In the genomic region with DNA sequence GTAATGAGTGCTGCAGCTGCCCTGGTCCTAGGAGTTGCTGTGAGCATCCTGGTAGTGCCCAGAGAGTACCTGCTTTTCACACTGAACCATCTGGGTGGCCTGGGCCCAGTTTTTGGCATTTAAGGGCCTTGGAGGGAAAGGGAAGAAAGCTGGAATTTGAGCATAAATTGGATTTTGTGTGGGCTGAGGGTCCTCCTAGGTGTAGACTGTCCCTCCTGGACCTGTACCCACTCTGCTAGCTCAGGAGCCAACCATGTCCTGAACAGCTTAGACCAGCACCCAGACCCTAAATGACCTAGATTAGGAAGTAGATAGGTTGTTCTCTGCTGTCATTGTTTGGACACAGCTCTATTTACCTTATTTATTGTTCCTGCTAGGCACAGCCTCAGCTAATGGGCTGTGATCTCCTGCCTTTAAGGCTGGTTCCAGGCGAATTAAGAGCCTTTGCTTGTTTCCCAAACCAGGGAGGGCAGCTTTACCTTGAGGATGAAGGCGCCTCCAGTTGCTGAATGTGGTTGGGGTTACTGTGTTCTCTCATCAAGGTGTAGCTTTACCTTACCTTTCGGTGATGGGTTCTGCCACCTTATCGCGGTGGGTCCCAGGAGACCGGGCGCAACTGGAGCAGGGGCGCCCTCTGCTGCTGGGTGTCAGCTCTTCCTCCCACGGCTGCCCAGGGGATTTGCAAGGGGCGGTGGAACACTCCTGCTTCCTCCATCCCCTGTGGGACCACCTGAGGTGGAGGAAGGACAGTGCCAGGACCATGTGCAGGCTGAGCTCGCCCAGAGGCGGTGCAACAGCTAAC, we compare ENCODE assay signal across 8 cellular contexts. TPM values are rescaled to one million over a fixed set of nuclear protein-coding genes. Genes with fewer than 3 reads are reported as not detected.
DNase-seq lines count a peak whose midpoint lies in the region; ATAC-seq and TF ChIP-seq lines count a peak whose summit lies in the region.

No MANE protein-coding gene starts in this region.

- peaks cover 58% of the 10 kb centered on the region for H3K36me3 Mint-ChIP-seq in Calu3 (ENCODE audit: insufficient read depth, unreplicated experiment)
- H3K36me3 Mint-ChIP-seq in nephron progenitor cell (ENCODE audit: low read depth) = no peaks in the 10 kb centered on the region

- intact Hi-C loops in Calu3 (cut with micrococcal nuclease; ENCODE audit: unreplicated experiment) = loop anchor here (1.0 to 10.0 kb wide), 4 partner anchors 19 to 209 kb away; no protein-coding TSS in a partner anchor

- CTCF ChIA-PET in Calu3 (lab: Charles Lee) = interaction anchor here (0.6 to 3.0 kb wide), 18 partner anchors 14 to 334 kb away, joined by 3 to 84 read pairs (median 7); partner anchors contain the start of gene ITGA6

- peak; percentile 90 for DNase-seq in Calu3
- DNase-seq in NCI-H82 treated with DMSO at 0.1 percent for 48 hours (lab: John Stamatoyannopoulos, UW; ENCODE audit: unreplicated experiment) = peak; percentile 16
- peak; percentile 88 for DNase-seq in activated CD8-positive, alpha-beta memory T cell treated with anti-CD3 and anti-CD28 coated beads, Interleukin-2, amount 50 U/mL, for 48 hours
- peak; percentile 37 to 66 for DNase-seq in erythroblast (lab: John Stamatoyannopoulos, UW)
- peak; percentile 76 for DNase-seq in nephron progenitor cell
- DNase-seq in substantia nigra (lab: John Stamatoyannopoulos, UW) = peak in 40 of 49 donors; percentile 7 to 62 (median 29)

- peak; percentile 59 for ATAC-seq in HG02759 (IDR thresholded peaks at IDR 0.05; ENCODE audit: unreplicated experiment)
- no peak for ATAC-seq in HG03045 (IDR thresholded peaks at IDR 0.05; ENCODE audit: unreplicated experiment)

- TF ChIP-seq CTCF in Calu3 (IDR thresholded peaks at IDR 0.05; ENCODE audit: unreplicated experiment) (peak; percentile 92), nephron progenitor cell (IDR thresholded peaks at IDR 0.05) (peak; percentile 73)

- TF ChIP-seq POLR2A in erythroblast (IDR thresholded peaks at IDR 0.05; ENCODE audit: low read length) = no peak

- H3K4me3 Mint-ChIP-seq in Calu3 (ENCODE audit: low read depth, unreplicated experiment) (peak overlapping the region; percentile 37), nephron progenitor cell (no peak overlapping the region)

- H3K4me1 Mint-ChIP-seq in Calu3 (ENCODE audit: low read depth, unreplicated experiment) (peaks cover 89% of the 10 kb centered on the region), nephron progenitor cell (peaks cover 4% of the 10 kb centered on the region)

- H3K27me3 Mint-ChIP-seq in Calu3 (ENCODE audit: unreplicated experiment) = no peaks in the 10 kb centered on the region
- H3K27me3 Mint-ChIP-seq in nephron progenitor cell (ENCODE audit: low read depth, poor library complexity) = peaks cover 18% of the 10 kb centered on the region

- H3K9me3 Mint-ChIP-seq in Calu3 (ENCODE audit: low read depth, unreplicated experiment) (no peaks in the 10 kb centered on the region), nephron progenitor cell (no peaks in the 10 kb centered on the region)

- TSS peak; percentile 66 for BruUV-seq in Calu3 (replicated peaks; lab: Mats Ljungman, UMichigan)

- H3K27ac ChIP-seq in substantia nigra (ENCODE audit: low read depth, low read length, poor library complexity, severe bottlenecking) = no peak overlapping the region

- peak overlapping the region; percentile 94 for H3K27ac Mint-ChIP-seq in Calu3 (ENCODE audit: unreplicated experiment)
- no peak overlapping the region for H3K27ac Mint-ChIP-seq in nephron progenitor cell

RNA-seq across cellular contexts. Expression of gene ITGA6, which starts 34.4 kb away (rescaled TPM):
- 242 and 270 TPM in 2 replicates for total RNA-seq in Calu3 (2022)

Comparison
In these comparisons a context has a peak if more than half of its experiments do, and no peak if none do; other contexts are left out.
1. DNase-seq: peak in every context shown above with its lines; median percentile 90 in Calu3; 88 in activated CD8-positive, alpha-beta memory T cell treated with anti-CD3 and anti-CD28 coated beads, Interleukin-2, amount 50 U/mL, for 48 hours; 76 in nephron progenitor cell; 52 in erythroblast; 29 in substantia nigra; 16 in NCI-H82 treated with DMSO at 0.1 percent for 48 hours.